In genomic region chr16:3878610-3879009, GRCh38 we compare ENCODE assay signal across 8 cellular contexts. TPM values are rescaled to one million over a fixed set of nuclear protein-coding genes. Genes with fewer than 3 reads are reported as not detected.
DNase-seq lines count a peak whose midpoint lies in the region; ATAC-seq, FAIRE-seq and TF ChIP-seq lines count a peak whose summit lies in the region.

No MANE protein-coding gene starts in this region.

- DNase-seq in Calu3 (no peak), NB4 (ENCODE audit: low read depth) (peak; percentile 67), neural progenitor cell (ENCODE audit: low spot score) (no peak), HTR-8/SVneo (ENCODE audit: insufficient read length, low spot score) (no peak), kidney glomerular epithelial cell (lab: John Stamatoyannopoulos, UW) (no peak), NCI-H146 (lab: John Stamatoyannopoulos, UW) (no peak)

- no peak for FAIRE-seq in HTR-8/SVneo (lab: Jason Lieb, UNC)

- H3K9me3 ChIP-seq in neural progenitor cell (ENCODE audit: low read depth), result no peaks in the 10 kb centered on the region

- H3K4me3 Mint-ChIP-seq in Calu3 (ENCODE audit: low read depth, unreplicated experiment) (peak overlapping the region; percentile 88), neural progenitor cell (peak overlapping the region; percentile 96)
- H3K4me3 Mint-ChIP-seq in dendritic cell treated with granulocyte-macrophage colony-stimulating factor and Interleukin-4, amounts not matched to agents 40 ng/mL and 50 ng/mL, for 4 days, result peak overlapping the region; percentile 83

- no peaks in the 10 kb centered on the region for H3F3A ChIP-seq in neural progenitor cell (ENCODE audit: low read depth)

- intact Hi-C loops in Calu3 (cut with micrococcal nuclease; ENCODE audit: unreplicated experiment), result loop anchor here (5.0 to 10.0 kb wide), 2 partner anchors 104 to 186 kb away; no protein-coding TSS in a partner anchor
- intact Hi-C loops in dendritic cell treated with granulocyte-macrophage colony-stimulating factor and Interleukin-4, amounts not matched to agents 40 ng/mL and 50 ng/mL, for 4 days (cut with micrococcal nuclease), result loop anchor here (5.0 kb wide), 2 partner anchors 86 to 186 kb away; no protein-coding TSS in a partner anchor

- no peak for TF ChIP-seq CTCF in Calu3 (IDR thresholded peaks at IDR 0.05; ENCODE audit: unreplicated experiment)
- no peak for TF ChIP-seq CTCF in NB4 (IDR thresholded peaks at IDR 0.05; ENCODE audit: low read depth, low read length)
- no peak for TF ChIP-seq CTCF in neural progenitor cell (IDR thresholded peaks at IDR 0.05)

- no peak for TF ChIP-seq POLR2A in NB4 (IDR thresholded peaks at IDR 0.05; ENCODE audit: extremely low read depth, insufficient read length)

- H3K27me3 Mint-ChIP-seq in Calu3 (ENCODE audit: unreplicated experiment) (no peaks in the 10 kb centered on the region), neural progenitor cell (ENCODE audit: insufficient read depth, low read depth) (peaks cover 2% of the 10 kb centered on the region)
- H3K27me3 Mint-ChIP-seq in dendritic cell treated with granulocyte-macrophage colony-stimulating factor and Interleukin-4, amounts not matched to agents 40 ng/mL and 50 ng/mL, for 4 days, result peaks cover 14% of the 10 kb centered on the region

- peak overlapping the region; percentile 53 for H3K9ac ChIP-seq in neural progenitor cell

- H4K20me1 ChIP-seq in neural progenitor cell (ENCODE audit: low read depth), result peaks cover 62% of the 10 kb centered on the region

- peak overlapping the region; percentile 91 for H3K4me2 ChIP-seq in neural progenitor cell

- ATAC-seq in GM21390 (IDR thresholded peaks at IDR 0.05; ENCODE audit: unreplicated experiment), result no peak

- H3K4me1 Mint-ChIP-seq in Calu3 (ENCODE audit: low read depth, unreplicated experiment), result peaks cover 40% of the 10 kb centered on the region
- peaks cover 59% of the 10 kb centered on the region for H3K4me1 Mint-ChIP-seq in dendritic cell treated with granulocyte-macrophage colony-stimulating factor and Interleukin-4, amounts not matched to agents 40 ng/mL and 50 ng/mL, for 4 days (ENCODE audit: low read depth)
- peaks cover 62% of the 10 kb centered on the region for H3K4me1 Mint-ChIP-seq in neural progenitor cell

- H3K27me3 ChIP-seq in neural progenitor cell, result no peaks in the 10 kb centered on the region

- H3K27ac ChIP-seq in neural progenitor cell, result no peak overlapping the region

- CTCF ChIA-PET in Calu3 (lab: Charles Lee), result interaction anchor here (0.6 to 1.1 kb wide), 3 partner anchors 26 to 182 kb away, joined by 3 to 6 read pairs (median 5); no protein-coding TSS in a partner anchor

- TSS peak; percentile 56 for BruUV-seq in Calu3 (replicated peaks; lab: Mats Ljungman, UMichigan)

- H3K36me3 Mint-ChIP-seq in Calu3 (ENCODE audit: insufficient read depth, unreplicated experiment) (peaks cover 45% of the 10 kb centered on the region), neural progenitor cell (peaks cover 31% of the 10 kb centered on the region)
- peaks cover 44% of the 10 kb centered on the region for H3K36me3 Mint-ChIP-seq in dendritic cell treated with granulocyte-macrophage colony-stimulating factor and Interleukin-4, amounts not matched to agents 40 ng/mL and 50 ng/mL, for 4 days (ENCODE audit: low read depth)

- peak overlapping the region; percentile 75 for H3K4me3 ChIP-seq in NB4 (ENCODE audit: low read depth, low read length)
- peak overlapping the region; percentile 99 for H3K4me3 ChIP-seq in neural progenitor cell

- H3K27ac Mint-ChIP-seq in Calu3 (ENCODE audit: unreplicated experiment) (peak overlapping the region; percentile 43), neural progenitor cell (no peak overlapping the region)
- peak overlapping the region; percentile 70 for H3K27ac Mint-ChIP-seq in dendritic cell treated with granulocyte-macrophage colony-stimulating factor and Interleukin-4, amounts not matched to agents 40 ng/mL and 50 ng/mL, for 4 days

- H3K36me3 ChIP-seq in neural progenitor cell, result no peaks in the 10 kb centered on the region

- H3K79me2 ChIP-seq in neural progenitor cell (ENCODE audit: low read depth), result peaks cover 62% of the 10 kb centered on the region

- no peaks in the 10 kb centered on the region for H3K9me3 Mint-ChIP-seq in Calu3 (ENCODE audit: low read depth, unreplicated experiment)
- H3K9me3 Mint-ChIP-seq in dendritic cell treated with granulocyte-macrophage colony-stimulating factor and Interleukin-4, amounts not matched to agents 40 ng/mL and 50 ng/mL, for 4 days, result no peaks in the 10 kb centered on the region
- H3K9me3 Mint-ChIP-seq in neural progenitor cell, result peaks cover 11% of the 10 kb centered on the region

- no peak overlapping the region for H2AFZ ChIP-seq in neural progenitor cell (replicated peaks)

- peaks cover 48% of the 10 kb centered on the region for H3K4me1 ChIP-seq in neural progenitor cell

RNA-seq across cellular contexts. Expression of gene CREBBP, which starts 1.9 kb away (rescaled TPM):
- total RNA-seq in Calu3 (2022), result 91.0 and 92.0 TPM in 2 replicates
- total RNA-seq in neural progenitor cell (ENCODE audit: low replicate concordance), result 21.6 and 60.6 TPM in 2 replicates
